1 cellular context compared by ENCODE assay signal in genomic region chr1:178543291-178543609, GRCh38.
TF ChIP-seq lines count a peak whose summit lies in the region.

No MANE protein-coding gene starts in this region.

TF ChIP-seq in endothelial cell of umbilical vein, 7 proteins besides CTCF, POLR2A, EP300 and RAD21:
- TF ChIP-seq GATA2 (IDR thresholded peaks at IDR 0.05; ENCODE audit: insufficient read depth, insufficient read length, low read depth, low read length) (no peak), FOS (IDR thresholded peaks at IDR 0.05; ENCODE audit: borderline replicate concordance, insufficient read depth, low read length) (no peak), POLR2AphosphoS5 (IDR thresholded peaks at IDR 0.05; ENCODE audit: insufficient read depth, low read depth, low read length) (no peak), MAX (IDR thresholded peaks at IDR 0.05; ENCODE audit: insufficient read depth, insufficient read length) (no peak), JUN (IDR thresholded peaks at IDR 0.05; ENCODE audit: borderline replicate concordance, insufficient read depth, insufficient read length, low read depth) (no peak), EZH2 (IDR thresholded peaks at IDR 0.05; ENCODE audit: borderline replicate concordance, low read depth, low read length, severe bottlenecking) (no peak), MYC (IDR thresholded peaks at IDR 0.05; ENCODE audit: low read depth, low read length) (no peak)
